ENCODE assay signal across 1 cellular context in genomic region chr19:47607564-47608073, GRCh38.
TF ChIP-seq lines count a peak whose summit lies in the region.

No MANE protein-coding gene starts in this region.

TF ChIP-seq in liver, 16 proteins besides CTCF, POLR2A, EP300 and RAD21 (continued from another document):
- TF ChIP-seq, protein P1, sequence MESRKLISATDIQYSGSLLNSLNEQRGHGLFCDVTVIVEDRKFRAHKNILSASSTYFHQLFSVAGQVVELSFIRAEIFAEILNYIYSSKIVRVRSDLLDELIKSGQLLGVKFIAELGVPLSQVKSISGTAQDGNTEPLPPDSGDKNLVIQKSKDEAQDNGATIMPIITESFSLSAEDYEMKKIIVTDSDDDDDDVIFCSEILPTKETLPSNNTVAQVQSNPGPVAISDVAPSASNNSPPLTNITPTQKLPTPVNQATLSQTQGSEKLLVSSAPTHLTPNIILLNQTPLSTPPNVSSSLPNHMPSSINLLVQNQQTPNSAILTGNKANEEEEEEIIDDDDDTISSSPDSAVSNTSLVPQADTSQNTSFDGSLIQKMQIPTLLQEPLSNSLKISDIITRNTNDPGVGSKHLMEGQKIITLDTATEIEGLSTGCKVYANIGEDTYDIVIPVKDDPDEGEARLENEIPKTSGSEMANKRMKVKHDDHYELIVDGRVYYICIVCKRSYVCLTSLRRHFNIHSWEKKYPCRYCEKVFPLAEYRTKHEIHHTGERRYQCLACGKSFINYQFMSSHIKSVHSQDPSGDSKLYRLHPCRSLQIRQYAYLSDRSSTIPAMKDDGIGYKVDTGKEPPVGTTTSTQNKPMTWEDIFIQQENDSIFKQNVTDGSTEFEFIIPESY (IDR thresholded peaks at IDR 0.05), result no peak
- TF ChIP-seq SP1 (IDR thresholded peaks at IDR 0.05) (no peak), TAF1 (conservative IDR thresholded peaks at IDR 0.05) (no peak), EGR1 (IDR thresholded peaks at IDR 0.05; ENCODE audit: low read depth in 2 of 2) (no peak), FOXA2 (IDR thresholded peaks at IDR 0.05) (no peak), GABPA (IDR thresholded peaks at IDR 0.05 in 1 of 2, conservative IDR thresholded peaks at IDR 0.05 in 1 of 2) (no peak), FOXA1 (IDR thresholded peaks at IDR 0.05) (no peak), HNF4G (IDR thresholded peaks at IDR 0.05) (no peak), HNF4A (conservative IDR thresholded peaks at IDR 0.05) (no peak), JUND (IDR thresholded peaks at IDR 0.05) (no peak), RXRA (IDR thresholded peaks at IDR 0.05) (no peak), NR2F2 (IDR thresholded peaks at IDR 0.05) (no peak)
- TF ChIP-seq, protein P2, sequence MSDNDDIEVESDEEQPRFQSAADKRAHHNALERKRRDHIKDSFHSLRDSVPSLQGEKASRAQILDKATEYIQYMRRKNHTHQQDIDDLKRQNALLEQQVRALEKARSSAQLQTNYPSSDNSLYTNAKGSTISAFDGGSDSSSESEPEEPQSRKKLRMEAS (IDR thresholded peaks at IDR 0.05), result no peak
